In genomic region chr21:39182016-39182415, GRCh38 we compare ENCODE assay signal across 8 cellular contexts. TPM values are rescaled to one million over a fixed set of nuclear protein-coding genes. Genes with fewer than 3 reads are reported as not detected.
DNase-seq lines count a peak whose midpoint lies in the region; ATAC-seq and TF ChIP-seq lines count a peak whose summit lies in the region.

No MANE protein-coding gene starts in this region.

- CTCF ChIA-PET in activated naive CD4-positive, alpha-beta T cell treated with anti-CD3 and anti-CD28 coated beads, Interleukin-2, amount 10 ng/mL, durations not matched to agents 7 days and 5 days (lab: Charles Lee) = no interaction called here

- no peak for DNase-seq in activated naive CD4-positive, alpha-beta T cell treated with anti-CD3 and anti-CD28 coated beads, Interleukin-2, amount 10 ng/mL, durations not matched to agents 7 days and 5 days
- DNase-seq in activated naive CD4-positive, alpha-beta T cell treated with anti-CD3 and anti-CD28 coated beads, Interleukin-2, amount 50 U/mL, for 16 hours = no peak
- no peak for DNase-seq in left lung
- DNase-seq in tibial nerve (ENCODE audit: low spot score in 2 of 2) = no peak
- DNase-seq in NK-92 (lab: John Stamatoyannopoulos, UW; ENCODE audit: unreplicated experiment) = no peak
- no peak for DNase-seq in GM20000 (ENCODE audit: low spot score)
- no peak for DNase-seq in NCI-H526 (lab: John Stamatoyannopoulos, UW)

- no peak for TF ChIP-seq POLR2A in tibial nerve (IDR thresholded peaks at IDR 0.05)

- ATAC-seq in left lung = no peak

- peaks cover 0 to 22% of the 10 kb centered on the region in 2 donors for H3K4me1 ChIP-seq in left lung
- peaks cover 0 to 35% (median 12%) of the 10 kb centered on the region in 4 donors for H3K4me1 ChIP-seq in tibial nerve

- no peaks in the 10 kb centered on the region for H3K27me3 Mint-ChIP-seq in activated naive CD4-positive, alpha-beta T cell treated with anti-CD3 and anti-CD28 coated beads, Interleukin-2, amount 10 ng/mL, durations not matched to agents 7 days and 5 days
- no peaks in the 10 kb centered on the region for H3K27me3 Mint-ChIP-seq in activated naive CD8-positive, alpha-beta T cell

- peaks cover 0 to 24% of the 10 kb centered on the region in 2 donors for H3K36me3 ChIP-seq in left lung
- H3K36me3 ChIP-seq in tibial nerve = peaks cover 0 to 17% (median 0%) of the 10 kb centered on the region in 3 donors

- peak overlapping the region; percentile 97 for H3K27ac Mint-ChIP-seq in activated naive CD4-positive, alpha-beta T cell treated with anti-CD3 and anti-CD28 coated beads, Interleukin-2, amount 10 ng/mL, durations not matched to agents 7 days and 5 days
- peak overlapping the region; percentile 96 for H3K27ac Mint-ChIP-seq in activated naive CD8-positive, alpha-beta T cell

- WGBS in tibial nerve, 2 donors = 70 to 74% methylated on average over 8 of the region's 8 CpGs

- TF ChIP-seq EP300 in tibial nerve (IDR thresholded peaks at IDR 0.05) = no peak

- H3K9me3 ChIP-seq in left lung (no peaks in the 10 kb centered on the region), tibial nerve (no peaks in the 10 kb centered on the region)

- TF ChIP-seq CTCF in left lung (IDR thresholded peaks at IDR 0.05) (no peak), tibial nerve (IDR thresholded peaks at IDR 0.05) (no peak), GM20000 (IDR thresholded peaks at IDR 0.05; ENCODE audit: extremely low read depth, missing control alignments) (no peak)

- intact Hi-C loops in left lung (cut with DNase I) = no loop called here

- no peaks in the 10 kb centered on the region for H3K27me3 ChIP-seq in left lung
- no peaks in the 10 kb centered on the region for H3K27me3 ChIP-seq in tibial nerve

- no peak overlapping the region for H3K27ac ChIP-seq in left lung
- no peak overlapping the region for H3K27ac ChIP-seq in tibial nerve

- H3K4me3 Mint-ChIP-seq in activated naive CD4-positive, alpha-beta T cell treated with anti-CD3 and anti-CD28 coated beads, Interleukin-2, amount 10 ng/mL, durations not matched to agents 7 days and 5 days = peak overlapping the region; percentile 98
- peak overlapping the region; percentile 97 for H3K4me3 Mint-ChIP-seq in activated naive CD8-positive, alpha-beta T cell

- H3K9me3 Mint-ChIP-seq in activated naive CD4-positive, alpha-beta T cell treated with anti-CD3 and anti-CD28 coated beads, Interleukin-2, amount 10 ng/mL, durations not matched to agents 7 days and 5 days = no peaks in the 10 kb centered on the region
- no peaks in the 10 kb centered on the region for H3K9me3 Mint-ChIP-seq in activated naive CD8-positive, alpha-beta T cell (ENCODE audit: low read depth)

- peaks cover 31% of the 10 kb centered on the region for H3K36me3 Mint-ChIP-seq in activated naive CD4-positive, alpha-beta T cell treated with anti-CD3 and anti-CD28 coated beads, Interleukin-2, amount 10 ng/mL, durations not matched to agents 7 days and 5 days
- H3K36me3 Mint-ChIP-seq in activated naive CD8-positive, alpha-beta T cell = peaks cover 13% of the 10 kb centered on the region

- H3K4me1 Mint-ChIP-seq in activated naive CD4-positive, alpha-beta T cell treated with anti-CD3 and anti-CD28 coated beads, Interleukin-2, amount 10 ng/mL, durations not matched to agents 7 days and 5 days = peaks cover 39% of the 10 kb centered on the region
- H3K4me1 Mint-ChIP-seq in activated naive CD8-positive, alpha-beta T cell (ENCODE audit: low read depth) = peaks cover 48% of the 10 kb centered on the region

- H3K4me3 ChIP-seq in left lung = peak overlapping the region; percentile 80 to 94
- peak overlapping the region; percentile 74 to 99 (median 95) for H3K4me3 ChIP-seq in tibial nerve

RNA-seq across cellular contexts. Expression of gene PSMG1, which starts 1.2 kb away (rescaled TPM):
- total RNA-seq in left lung = 10 to 100 TPM; 32.4 to 41.3 TPM
- total RNA-seq in tibial nerve = 10 to 100 TPM in 3 of 4 donors, 1 to 10 TPM in 1; 8.1 to 26.7 (median 18.4) TPM
